14 cellular contexts compared by ENCODE assay signal in genomic region chr10:77834943-77835668, GRCh38.
DNase-seq lines count a peak whose midpoint lies in the region; ATAC-seq and TF ChIP-seq lines count a peak whose summit lies in the region.
"Had no signal": no experiment of that assay in that cellular context is flagged by ENCODE, and none has a peak within 500 bp of the region (broad histone marks: within the 10 kb centered on the region; RNA-seq: fewer than 3 reads in every experiment).

No MANE protein-coding gene starts in this region.

- no peak for TF ChIP-seq CTCF in adrenal gland (IDR thresholded peaks at IDR 0.05)

- peak overlapping the region in 4 of 11 experiments; percentile 2 to 41 (median 20); a peak in 3 of 22 replicates for H3K9ac ChIP-seq in BLaER1 treated with 17β-estradiol and CSF1 and Interleukin-3, amounts not matched to agents 10 nM and 100 nM

- no peaks in the 10 kb centered on the region for H3K9me3 Mint-ChIP-seq in CD8-positive, alpha-beta memory T cell
- H3K9me3 Mint-ChIP-seq in natural killer cell treated with Interleukin-12 subunit alpha and Interleukin-12 subunit beta and Interleukin-15 and Interleukin-18, amount 100 ng/mL, for 72 hours, result no peaks in the 10 kb centered on the region
- H3K9me3 Mint-ChIP-seq: mesothelial cell of epicardium had no signal

- no peak for ATAC-seq in natural killer cell treated with Interleukin-12 subunit alpha and Interleukin-12 subunit beta and Interleukin-15 and Interleukin-18, amount 100 ng/mL, for 72 hours
- no peak for ATAC-seq in HG03095 (IDR thresholded peaks at IDR 0.05; ENCODE audit: unreplicated experiment)
- ATAC-seq: SK-N-SH treated with all-trans-retinoic acid at 6 μM for 48 hours had no signal

- peaks cover 24 to 58% (median 33%) of the 10 kb centered on the region in 11 experiments; a peak in 21 of 22 replicates for H3K36me3 ChIP-seq in BLaER1 treated with 17β-estradiol and CSF1 and Interleukin-3, amounts not matched to agents 10 nM and 100 nM
- H3K36me3 ChIP-seq in CD8-positive, alpha-beta memory T cell (ENCODE audit: insufficient read depth, low read length), result no peaks in the 10 kb centered on the region
- peaks cover 0 to 75% of the 10 kb centered on the region in 2 donors for H3K36me3 ChIP-seq in adrenal gland (replicated peaks in 1 of 2)

- no peaks in the 10 kb centered on the region for H3K36me3 Mint-ChIP-seq in CD8-positive, alpha-beta memory T cell
- no peaks in the 10 kb centered on the region for H3K36me3 Mint-ChIP-seq in natural killer cell treated with Interleukin-12 subunit alpha and Interleukin-12 subunit beta and Interleukin-15 and Interleukin-18, amount 100 ng/mL, for 72 hours

- no peaks in the 10 kb centered on the region for H3K27me3 ChIP-seq in BLaER1 treated with 17β-estradiol and CSF1 and Interleukin-3, amounts not matched to agents 10 nM and 100 nM
- no peaks in the 10 kb centered on the region for H3K27me3 ChIP-seq in CD8-positive, alpha-beta memory T cell (ENCODE audit: insufficient read depth, low read length, poor library complexity, severe bottlenecking)
- no peaks in the 10 kb centered on the region for H3K27me3 ChIP-seq in adrenal gland

- peak overlapping the region in 10 of 11 experiments; percentile 7 to 75 (median 61); a peak in 17 of 22 replicates for H3K27ac ChIP-seq in BLaER1 treated with 17β-estradiol and CSF1 and Interleukin-3, amounts not matched to agents 10 nM and 100 nM
- peak overlapping the region; percentile 77 for H3K27ac ChIP-seq in CD8-positive, alpha-beta memory T cell (ENCODE audit: low read depth, low read length)
- H3K27ac ChIP-seq in adrenal gland, result peak overlapping the region in 4 of 5 donors; percentile 6 to 87 (median 76)
- H3K27ac ChIP-seq: PC-9 had no signal

- peak overlapping the region in 5 of 10 experiments; percentile 12 to 47 (median 35); a peak in 4 of 20 replicates for H3K4me3 ChIP-seq in BLaER1 treated with 17β-estradiol and CSF1 and Interleukin-3, amounts not matched to agents 10 nM and 100 nM
- H3K4me3 ChIP-seq in CD8-positive, alpha-beta memory T cell (ENCODE audit: low read length), result no peak overlapping the region
- no peak overlapping the region for H3K4me3 ChIP-seq in adrenal gland
- H3K4me3 ChIP-seq: PC-9 had no signal

- peaks cover 0 to 46% (median 31%) of the 10 kb centered on the region in 11 experiments; a peak in 14 of 22 replicates for H4K20me1 ChIP-seq in BLaER1 treated with 17β-estradiol and CSF1 and Interleukin-3, amounts not matched to agents 10 nM and 100 nM

- H3K27me3 Mint-ChIP-seq in CD8-positive, alpha-beta memory T cell, result no peaks in the 10 kb centered on the region
- no peaks in the 10 kb centered on the region for H3K27me3 Mint-ChIP-seq in natural killer cell treated with Interleukin-12 subunit alpha and Interleukin-12 subunit beta and Interleukin-15 and Interleukin-18, amount 100 ng/mL, for 72 hours

- H3K27ac Mint-ChIP-seq in CD8-positive, alpha-beta memory T cell, result peak overlapping the region; percentile 20 to 98 (median 96)
- peak overlapping the region; percentile 50 to 91 for H3K27ac Mint-ChIP-seq in natural killer cell treated with Interleukin-12 subunit alpha and Interleukin-12 subunit beta and Interleukin-15 and Interleukin-18, amount 100 ng/mL, for 72 hours
- H3K27ac Mint-ChIP-seq: mesothelial cell of epicardium had no signal

- DNase-seq in CD8-positive, alpha-beta memory T cell, result no peak
- DNase-seq in adrenal gland, result no peak
- DNase-seq in natural killer cell treated with Interleukin-12 subunit alpha and Interleukin-12 subunit beta and Interleukin-15 and Interleukin-18, amount 100 ng/mL, for 72 hours (ENCODE audit: low spot score), result no peak
- no peak for DNase-seq in SKM-1 treated with dmso at 0.1 percent for 144 hours (lab: John Stamatoyannopoulos, UW; ENCODE audit: unreplicated experiment)
- no peak for DNase-seq in stimulated activated CD8-positive, alpha-beta memory T cell treated with anti-CD3 and anti-CD28 coated beads, Interleukin-4, amount 100 ng/mL, for 48 hours
- DNase-seq: GF-D8; NCI-H1694 treated with DMSO at 0.1 percent for 48 hours; NCI-H524; PC-9; stimulated activated CD4-positive, alpha-beta T cell treated with anti-CD3 and anti-CD28 coated beads, Interleukin-12 subunit alpha, Interleukin-12 subunit beta, amount 100 ng/mL, for 4 hours had no signal

- intact Hi-C loops in adrenal gland (cut with DNase I), result no loop called here

- CTCF ChIA-PET in CD8-positive, alpha-beta memory T cell (lab: Charles Lee), result interaction anchor here (3.3 kb wide), 1 partner anchor 12 kb away, joined by 14 read pairs; no protein-coding TSS in a partner anchor

- H3K4me1 Mint-ChIP-seq in CD8-positive, alpha-beta memory T cell, result peaks cover 26 to 37% (median 34%) of the 10 kb centered on the region in 3 donors
- H3K4me1 Mint-ChIP-seq in natural killer cell treated with Interleukin-12 subunit alpha and Interleukin-12 subunit beta and Interleukin-15 and Interleukin-18, amount 100 ng/mL, for 72 hours (ENCODE audit: low read depth in 2 of 2), result peaks cover 13 to 31% of the 10 kb centered on the region in 2 donors

- H3K4me2 ChIP-seq in BLaER1 treated with 17β-estradiol and CSF1 and Interleukin-3, amounts not matched to agents 10 nM and 100 nM, result peak overlapping the region; percentile 81 to 97 (median 92)
- H3K4me2 ChIP-seq: PC-9 had no signal

- POLR2A ChIA-PET in CD8-positive, alpha-beta memory T cell (lab: Charles Lee), result no interaction called here

- WGBS in adrenal gland, 4 donors, result 63 to 84% (median 69%) methylated on average over 13 of the region's 13 CpGs

- H3K9me3 ChIP-seq in BLaER1 treated with 17β-estradiol and CSF1 and Interleukin-3, amounts not matched to agents 10 nM and 100 nM (replicated peaks in 1 of 11), result no peaks in the 10 kb centered on the region
- no peaks in the 10 kb centered on the region for H3K9me3 ChIP-seq in CD8-positive, alpha-beta memory T cell (ENCODE audit: low read length)
- no peaks in the 10 kb centered on the region for H3K9me3 ChIP-seq in adrenal gland (replicated peaks in 1 of 3)

- TF ChIP-seq POLR2A in adrenal gland (IDR thresholded peaks at IDR 0.05), result no peak

- peak overlapping the region in 3 of 7 donors; percentile 25 to 48 (median 45) for H3K4me3 Mint-ChIP-seq in CD8-positive, alpha-beta memory T cell
- no peak overlapping the region for H3K4me3 Mint-ChIP-seq in natural killer cell treated with Interleukin-12 subunit alpha and Interleukin-12 subunit beta and Interleukin-15 and Interleukin-18, amount 100 ng/mL, for 72 hours
- H3K4me3 Mint-ChIP-seq: mesothelial cell of epicardium had no signal

- H3K4me1 ChIP-seq in BLaER1 treated with 17β-estradiol and CSF1 and Interleukin-3, amounts not matched to agents 10 nM and 100 nM, result peaks cover 35 to 48% (median 45%) of the 10 kb centered on the region in 10 experiments
- H3K4me1 ChIP-seq in CD8-positive, alpha-beta memory T cell (ENCODE audit: insufficient read depth, low read length), result peaks cover 21% of the 10 kb centered on the region
- peaks cover 9 to 55% of the 10 kb centered on the region in 2 donors for H3K4me1 ChIP-seq in adrenal gland (replicated peaks in 1 of 2)
